20 cellular contexts compared by ENCODE assay signal in the genomic region with DNA sequence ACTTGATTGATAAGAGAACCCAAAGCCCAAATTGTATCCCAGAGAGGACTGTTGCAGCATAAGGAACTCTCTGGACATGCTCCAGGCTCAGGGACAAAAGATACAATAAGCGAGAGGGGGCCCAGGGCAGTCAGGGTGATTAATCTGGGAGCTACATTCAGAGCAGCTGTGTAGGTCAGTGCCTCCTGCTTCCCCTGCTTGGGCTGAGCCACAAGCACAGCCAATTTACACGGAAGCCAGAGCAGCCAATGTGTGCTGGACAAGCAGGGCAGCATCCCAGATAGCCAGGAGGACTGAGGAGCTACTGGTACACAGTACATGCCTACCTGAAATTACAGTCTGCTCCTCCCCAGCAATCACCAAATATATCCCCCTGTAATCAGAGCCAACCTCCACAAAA. TPM values are rescaled to one million over a fixed set of nuclear protein-coding genes. Genes with fewer than 3 reads are reported as not detected.
DNase-seq lines count a peak whose midpoint lies in the region; ATAC-seq, FAIRE-seq and TF ChIP-seq lines count a peak whose summit lies in the region.
"Had no signal": no experiment of that assay in that cellular context is flagged by ENCODE, and none has a peak within 500 bp of the region (broad histone marks: within the 10 kb centered on the region; RNA-seq: fewer than 3 reads in every experiment).

No MANE protein-coding gene starts in this region.

- no TSS peak for BruUV-seq in Calu3 (replicated peaks; lab: Mats Ljungman, UMichigan)

- H3K4me3 Mint-ChIP-seq in Calu3 (ENCODE audit: low read depth, unreplicated experiment): no peak overlapping the region
- H3K4me3 Mint-ChIP-seq in activated CD4-positive, alpha-beta T cell treated with anti-CD3 and anti-CD28 coated beads, Interleukin-2, amount 10 ng/mL, durations not matched to agents 24 days and 14 days: no peak overlapping the region
- H3K4me3 Mint-ChIP-seq: activated naive CD4-positive, alpha-beta T cell treated with anti-CD3 and anti-CD28 coated beads for 36 hours; CD4-positive, alpha-beta memory T cell; immature natural killer cell had no signal

- no peak for TF ChIP-seq CTCF in Calu3 (IDR thresholded peaks at IDR 0.05; ENCODE audit: unreplicated experiment)

- no peak for ATAC-seq in HG02678 (IDR thresholded peaks at IDR 0.05; ENCODE audit: unreplicated experiment)
- ATAC-seq in HG03571 (IDR thresholded peaks at IDR 0.05; ENCODE audit: unreplicated experiment): no peak
- ATAC-seq: K562, right lobe of liver had no signal

- DNase-seq in Calu3 (no peak), HTR-8/SVneo (ENCODE audit: insufficient read length, low spot score) (no peak), cerebellum (ENCODE audit: low spot score) (peak; percentile 12), myocyte (ENCODE audit: low read depth) (peak; percentile 85), NCI-H446 (lab: John Stamatoyannopoulos, UW) (no peak)
- no peak for DNase-seq in activated CD4-positive, alpha-beta T cell treated with anti-CD3 and anti-CD28 coated beads, Interleukin-2, amount 10 ng/mL, durations not matched to agents 24 days and 14 days
- DNase-seq: activated naive CD4-positive, alpha-beta T cell treated with anti-CD3 and anti-CD28 coated beads for 36 hours; aorta; CD4-positive, alpha-beta memory T cell; immature natural killer cell; NCI-H1092; NCI-H774; right lobe of liver; RPMI8226; substantia nigra had no signal

- intact Hi-C loops in Calu3 (cut with micrococcal nuclease; ENCODE audit: unreplicated experiment): no loop called here
- intact Hi-C loops in activated CD4-positive, alpha-beta T cell treated with anti-CD3 and anti-CD28 coated beads, Interleukin-2, amount 10 ng/mL, durations not matched to agents 24 days and 14 days (cut with micrococcal nuclease): no loop called here

- H3K27ac Mint-ChIP-seq in Calu3 (ENCODE audit: unreplicated experiment): peak overlapping the region; percentile 50
- H3K27ac Mint-ChIP-seq in activated CD4-positive, alpha-beta T cell treated with anti-CD3 and anti-CD28 coated beads, Interleukin-2, amount 10 ng/mL, durations not matched to agents 24 days and 14 days: no peak overlapping the region
- H3K27ac Mint-ChIP-seq: activated naive CD4-positive, alpha-beta T cell treated with anti-CD3 and anti-CD28 coated beads for 36 hours; CD4-positive, alpha-beta memory T cell; immature natural killer cell had no signal

- H3K4me1 Mint-ChIP-seq in Calu3 (ENCODE audit: low read depth, unreplicated experiment): peaks cover 21% of the 10 kb centered on the region
- H3K4me1 Mint-ChIP-seq in activated CD4-positive, alpha-beta T cell treated with anti-CD3 and anti-CD28 coated beads, Interleukin-2, amount 10 ng/mL, durations not matched to agents 24 days and 14 days: no peaks in the 10 kb centered on the region
- H3K4me1 Mint-ChIP-seq: CD4-positive, alpha-beta memory T cell; immature natural killer cell had no signal

- CTCF ChIA-PET in Calu3 (lab: Charles Lee): no interaction called here

- H3K36me3 Mint-ChIP-seq in Calu3 (ENCODE audit: insufficient read depth, unreplicated experiment): peaks cover 5% of the 10 kb centered on the region
- H3K36me3 Mint-ChIP-seq in activated CD4-positive, alpha-beta T cell treated with anti-CD3 and anti-CD28 coated beads, Interleukin-2, amount 10 ng/mL, durations not matched to agents 24 days and 14 days (ENCODE audit: low read depth): no peaks in the 10 kb centered on the region
- H3K36me3 Mint-ChIP-seq: CD4-positive, alpha-beta memory T cell; immature natural killer cell had no signal

- no peaks in the 10 kb centered on the region for H3K27me3 Mint-ChIP-seq in Calu3 (ENCODE audit: unreplicated experiment)
- H3K27me3 Mint-ChIP-seq in activated CD4-positive, alpha-beta T cell treated with anti-CD3 and anti-CD28 coated beads, Interleukin-2, amount 10 ng/mL, durations not matched to agents 24 days and 14 days: peaks cover 13% of the 10 kb centered on the region

- H3K9me3 Mint-ChIP-seq in Calu3 (ENCODE audit: low read depth, unreplicated experiment): no peaks in the 10 kb centered on the region
- no peaks in the 10 kb centered on the region for H3K9me3 Mint-ChIP-seq in activated CD4-positive, alpha-beta T cell treated with anti-CD3 and anti-CD28 coated beads, Interleukin-2, amount 10 ng/mL, durations not matched to agents 24 days and 14 days
- H3K9me3 Mint-ChIP-seq: activated naive CD4-positive, alpha-beta T cell treated with anti-CD3 and anti-CD28 coated beads for 36 hours; CD4-positive, alpha-beta memory T cell; immature natural killer cell had no signal

- peak; percentile 42 for FAIRE-seq in HTR-8/SVneo (lab: Jason Lieb, UNC)
- FAIRE-seq: K562 had no signal

RNA-seq across cellular contexts. Expression of a gene that starts 24.3 kb away (rescaled TPM):
- 0.38 and 0.56 TPM in 2 replicates for total RNA-seq in Calu3 (2022)
- total RNA-seq in cerebellum: not detected
- total RNA-seq in myocyte: 119 and 131 TPM in 2 replicates
- polyA plus RNA-seq in myocyte (2012): 15.6 TPM
- not detected in 2 replicates for total RNA-seq in activated CD4-positive, alpha-beta T cell treated with anti-CD3 and anti-CD28 coated beads, Interleukin-2, amount 10 ng/mL, durations not matched to agents 24 days and 14 days
- total RNA-seq: activated naive CD4-positive, alpha-beta T cell treated with anti-CD3 and anti-CD28 coated beads for 36 hours; CD4-positive, alpha-beta memory T cell; K562; mesenteric fat pad had no signal
- polyA plus RNA-seq: CD4-positive, alpha-beta memory T cell; immature natural killer cell; K562; neural cell had no signal

RNA-seq across cellular contexts. Expression of a gene that starts 58.5 kb away (rescaled TPM):
- 88.9 and 95.2 TPM in 2 replicates for total RNA-seq in Calu3 (2022)
- total RNA-seq in cerebellum: 99.5 TPM
- 52.7 and 56.5 TPM in 2 replicates for total RNA-seq in myocyte
- polyA plus RNA-seq in myocyte (2012): 19.2 TPM
- total RNA-seq in activated CD4-positive, alpha-beta T cell treated with anti-CD3 and anti-CD28 coated beads, Interleukin-2, amount 10 ng/mL, durations not matched to agents 24 days and 14 days: 45.2 and 49.1 TPM in 2 replicates

Comparison
In these comparisons a context has a peak if more than half of its experiments do, and no peak if none do; other contexts are left out.
1. DNase-seq: peak in cerebellum (single experiment) and myocyte (single experiment); none in Calu3 (single experiment), HTR-8/SVneo (single experiment), activated CD4-positive, alpha-beta T cell treated with anti-CD3 and anti-CD28 coated beads, Interleukin-2, amount 10 ng/mL, durations not matched to agents 24 days and 14 days (single experiment) and NCI-H446 (0 of 2).
2. RNA of a gene that starts 24.3 kb away (total RNA-seq): 119 to 131 TPM in myocyte; 0.38 to 0.56 TPM in Calu3, not detected in cerebellum (single experiment) and not detected in activated CD4-positive, alpha-beta T cell treated with anti-CD3 and anti-CD28 coated beads, Interleukin-2, amount 10 ng/mL, durations not matched to agents 24 days and 14 days; every median in the first group is over 10 times any median in the second.